In the genomic region with DNA sequence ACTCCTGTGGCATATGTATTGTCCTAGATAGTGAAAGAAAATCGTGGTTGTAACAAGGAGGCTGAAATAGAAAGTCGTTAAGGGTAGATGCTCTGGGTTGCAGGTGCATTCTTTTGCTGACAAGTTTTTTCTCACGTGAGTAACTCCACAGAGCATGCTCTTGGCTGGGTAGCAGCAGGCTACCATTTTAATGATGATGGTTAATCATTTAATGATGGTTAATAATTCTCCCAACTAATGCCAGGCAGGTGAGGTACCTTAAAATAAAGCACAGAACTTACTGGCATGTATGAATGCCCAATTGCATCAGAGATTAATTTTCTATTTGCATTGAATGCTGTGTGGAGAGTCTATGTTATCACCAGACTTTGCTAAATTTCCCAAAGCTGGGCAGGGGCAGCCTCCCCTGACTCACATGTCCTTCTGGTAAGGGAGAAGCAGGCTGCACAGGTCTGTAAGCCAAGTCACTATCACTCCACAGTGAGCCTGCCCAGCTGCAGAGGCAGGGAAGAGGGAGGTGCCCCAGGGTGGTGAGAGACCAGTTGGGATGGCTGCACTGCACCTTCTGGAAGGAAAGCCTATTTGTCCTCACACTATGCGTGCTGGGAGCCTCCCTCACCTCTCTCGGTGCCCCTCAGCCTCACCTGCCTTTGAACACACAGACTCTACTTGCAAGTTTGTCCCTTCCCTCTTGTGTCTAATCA, we compare ENCODE assay signal across 29 cellular contexts.
DNase-seq lines count a peak whose midpoint lies in the region; ATAC-seq, FAIRE-seq and TF ChIP-seq lines count a peak whose summit lies in the region.
"Had no signal": no experiment of that assay in that cellular context is flagged by ENCODE, and none has a peak within 500 bp of the region (broad histone marks: within the 10 kb centered on the region; RNA-seq: fewer than 3 reads in every experiment).

No MANE protein-coding gene starts in this region.

- no peak for DNase-seq in RWPE2 (ENCODE audit: low spot score)
- DNase-seq in kidney glomerular epithelial cell (lab: John Stamatoyannopoulos, UW) = peak; percentile 26
- DNase-seq in small intestine = peak; percentile 79
- DNase-seq in amniotic stem cell (lab: John Stamatoyannopoulos, UW) = no peak
- no peak for DNase-seq in esophagus squamous epithelium (lab: John Stamatoyannopoulos, UW)
- no peak for DNase-seq in NCI-H526 (lab: John Stamatoyannopoulos, UW)
- no peak for DNase-seq in hypothalamus (lab: John Stamatoyannopoulos, UW)
- DNase-seq: activated CD4-positive, alpha-beta memory T cell treated with anti-CD3 and anti-CD28 coated beads for 36 hours; activated CD8-positive, alpha-beta memory T cell treated with anti-CD3 and anti-CD28 coated beads, Interleukin-2, amount 50 U/mL, for 48 hours; activated naive CD4-positive, alpha-beta T cell treated with anti-CD3 and anti-CD28 coated beads, Interleukin-2, amount 10 ng/mL, durations not matched to agents 7 days and 5 days; brain microvascular endothelial cell; cerebellar nuclear complex; DMS79 treated with DMSO at 0.1 percent for 48 hours; GDM1; GOT3; KBM-7; NCI-H1105; NCI-H187; NCI-H2171; OCI-M1; stimulated activated naive B cell treated with anti-CD40 and anti-IgM and Interleukin-4, amounts not matched to agents 10 μg/mL and 1 μg/mL and 100 μg/mL, for 72 hours; T-helper 17 cell; upper lobe of left lung had no signal

- H3K36me3 ChIP-seq in RWPE2 (ENCODE audit: low read depth) = no peaks in the 10 kb centered on the region
- no peaks in the 10 kb centered on the region for H3K36me3 ChIP-seq in small intestine (ENCODE audit: control insufficient read depth in 2 of 2, insufficient read depth in 2 of 2, low read length in 2 of 2)
- H3K36me3 ChIP-seq in esophagus squamous epithelium = no peaks in the 10 kb centered on the region
- H3K36me3 ChIP-seq: BLaER1 treated with 17β-estradiol and CSF1 and Interleukin-3, amounts not matched to agents 10 nM and 100 nM; brain microvascular endothelial cell; upper lobe of left lung had no signal

- H3K4me1 ChIP-seq in RWPE2 (ENCODE audit: insufficient read depth, poor library complexity, severe bottlenecking) = no peaks in the 10 kb centered on the region
- H3K4me1 ChIP-seq in small intestine (ENCODE audit: control insufficient read depth in 2 of 2, insufficient read depth in 1 of 2, low read depth in 1 of 2, low read length in 1 of 2) = peaks cover 2 to 6% of the 10 kb centered on the region in 2 donors
- no peaks in the 10 kb centered on the region for H3K4me1 ChIP-seq in esophagus squamous epithelium
- H3K4me1 ChIP-seq: BLaER1 treated with 17β-estradiol and CSF1 and Interleukin-3, amounts not matched to agents 10 nM and 100 nM; upper lobe of left lung had no signal

- TF ChIP-seq POLR2A in esophagus squamous epithelium (IDR thresholded peaks at IDR 0.05) = no peak

- TF ChIP-seq CTCF in RWPE2 (IDR thresholded peaks at IDR 0.05; ENCODE audit: poor library complexity, severe bottlenecking) (no peak), esophagus squamous epithelium (IDR thresholded peaks at IDR 0.05) (no peak)

- H3K27me3 ChIP-seq in RWPE2 (ENCODE audit: insufficient read depth, poor library complexity, severe bottlenecking) (no peaks in the 10 kb centered on the region), small intestine (ENCODE audit: control insufficient read depth in 2 of 2, insufficient read depth in 2 of 2, low read length in 2 of 2) (no peaks in the 10 kb centered on the region), esophagus squamous epithelium (no peaks in the 10 kb centered on the region)
- H3K27me3 ChIP-seq: BLaER1 treated with 17β-estradiol and CSF1 and Interleukin-3, amounts not matched to agents 10 nM and 100 nM; brain microvascular endothelial cell; upper lobe of left lung had no signal

- H3K27ac ChIP-seq in RWPE2 (ENCODE audit: poor library complexity, severe bottlenecking) = no peak overlapping the region
- H3K27ac ChIP-seq in small intestine (ENCODE audit: low read depth in 1 of 2, low read length in 1 of 2) = peak overlapping the region; percentile 3 to 34
- no peak overlapping the region for H3K27ac ChIP-seq in esophagus squamous epithelium
- H3K27ac ChIP-seq: BLaER1 treated with 17β-estradiol and CSF1 and Interleukin-3, amounts not matched to agents 10 nM and 100 nM; brain microvascular endothelial cell; SK-N-MC; upper lobe of left lung had no signal

- ATAC-seq in GM18909 (IDR thresholded peaks at IDR 0.05; ENCODE audit: poor library complexity, unreplicated experiment) = peak; percentile 41
- 0 out of 3 replicates have a peak, but pooled peaks have one; percentile 23 for ATAC-seq in RWPE2 (ENCODE audit: low read depth)
- ATAC-seq: stimulated activated naive B cell treated with anti-CD40 and anti-IgM and Interleukin-4, amounts not matched to agents 10 μg/mL and 1 μg/mL and 100 μg/mL, for 72 hours; T-helper 17 cell had no signal

- FAIRE-seq in small intestine (lab: Jason Lieb, UNC) = no peak
- FAIRE-seq: GM19239, HTR-8/SVneo, TTC549 had no signal

- H3K4me3 ChIP-seq in RWPE2 (ENCODE audit: severe bottlenecking) (no peak overlapping the region), small intestine (ENCODE audit: low read depth in 1 of 2, low read length in 2 of 2) (no peak overlapping the region), esophagus squamous epithelium (no peak overlapping the region)
- H3K4me3 ChIP-seq: BLaER1 treated with 17β-estradiol and CSF1 and Interleukin-3, amounts not matched to agents 10 nM and 100 nM; SK-N-MC; upper lobe of left lung had no signal

- intact Hi-C loops in esophagus squamous epithelium (cut with DNase I) = no loop called here

- WGBS in small intestine, 3 donors = 11 to 55% (median 30%) methylated on average over 5 of the region's 5 CpGs
- 67 to 72% methylated on average over 5 of the region's 5 CpGs for WGBS in esophagus squamous epithelium, 2 donors

- H3K9me3 ChIP-seq in RWPE2 (ENCODE audit: severe bottlenecking) = no peaks in the 10 kb centered on the region
- no peaks in the 10 kb centered on the region for H3K9me3 ChIP-seq in small intestine (ENCODE audit: control insufficient read depth, low read depth)
- H3K9me3 ChIP-seq in esophagus squamous epithelium = no peaks in the 10 kb centered on the region
- H3K9me3 ChIP-seq: BLaER1 treated with 17β-estradiol and CSF1 and Interleukin-3, amounts not matched to agents 10 nM and 100 nM; upper lobe of left lung had no signal

Comparison
In these comparisons a context has a peak if more than half of its experiments do, and no peak if none do; other contexts are left out.
1. DNase-seq: peak in kidney glomerular epithelial cell (single experiment) and small intestine (single experiment); none in RWPE2 (single experiment), amniotic stem cell (single experiment), esophagus squamous epithelium (single experiment), NCI-H526 (0 of 2) and hypothalamus (0 of 51).
2. H3K27ac ChIP-seq: peak in small intestine (2 of 2); none in RWPE2 (single experiment) and esophagus squamous epithelium (0 of 4).